In the genomic region with DNA sequence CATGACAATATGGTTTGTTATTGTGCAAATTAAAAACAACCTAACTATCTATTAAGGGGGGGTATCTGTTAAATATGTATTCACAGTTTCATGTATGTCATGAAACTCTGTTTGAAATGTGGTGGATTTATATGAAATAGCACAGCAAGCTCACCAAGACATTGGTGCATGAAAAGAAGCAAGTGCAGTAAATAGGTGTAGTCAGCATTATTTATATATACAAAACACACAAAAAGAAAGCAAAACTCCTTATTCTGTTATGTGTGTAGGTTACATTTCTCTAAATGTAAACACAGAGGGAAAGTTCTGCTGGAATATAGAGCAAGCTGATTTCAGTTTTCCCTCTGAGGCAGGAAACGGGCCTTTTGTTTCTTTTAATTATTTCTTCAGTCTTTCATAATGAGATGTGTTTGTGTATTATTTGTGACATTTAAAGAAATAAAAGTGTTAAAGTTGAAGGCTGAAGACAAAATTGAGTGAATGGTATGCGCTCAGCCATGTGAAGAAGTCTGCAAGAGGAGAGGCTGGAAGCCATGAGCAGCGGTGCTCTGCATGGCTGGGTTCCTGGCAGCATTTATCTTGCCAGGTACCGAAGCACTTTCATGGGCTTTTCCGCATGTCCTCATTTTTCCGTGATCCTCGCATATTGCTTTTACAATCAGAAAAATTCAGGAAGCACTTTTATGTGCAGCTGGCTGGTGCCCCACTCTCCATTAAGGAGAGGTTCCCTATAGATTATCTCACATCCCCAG, we compare ENCODE assay signal across 1 cellular context.
TF ChIP-seq lines count a peak whose summit lies in the region.

No MANE protein-coding gene starts in this region.

TF ChIP-seq in SK-N-SH treated with all-trans-retinoic acid at 6 μM for 48 hours, 23 proteins besides CTCF, POLR2A, EP300 and RAD21 (continued from another document):
- TF ChIP-seq, protein P1, sequence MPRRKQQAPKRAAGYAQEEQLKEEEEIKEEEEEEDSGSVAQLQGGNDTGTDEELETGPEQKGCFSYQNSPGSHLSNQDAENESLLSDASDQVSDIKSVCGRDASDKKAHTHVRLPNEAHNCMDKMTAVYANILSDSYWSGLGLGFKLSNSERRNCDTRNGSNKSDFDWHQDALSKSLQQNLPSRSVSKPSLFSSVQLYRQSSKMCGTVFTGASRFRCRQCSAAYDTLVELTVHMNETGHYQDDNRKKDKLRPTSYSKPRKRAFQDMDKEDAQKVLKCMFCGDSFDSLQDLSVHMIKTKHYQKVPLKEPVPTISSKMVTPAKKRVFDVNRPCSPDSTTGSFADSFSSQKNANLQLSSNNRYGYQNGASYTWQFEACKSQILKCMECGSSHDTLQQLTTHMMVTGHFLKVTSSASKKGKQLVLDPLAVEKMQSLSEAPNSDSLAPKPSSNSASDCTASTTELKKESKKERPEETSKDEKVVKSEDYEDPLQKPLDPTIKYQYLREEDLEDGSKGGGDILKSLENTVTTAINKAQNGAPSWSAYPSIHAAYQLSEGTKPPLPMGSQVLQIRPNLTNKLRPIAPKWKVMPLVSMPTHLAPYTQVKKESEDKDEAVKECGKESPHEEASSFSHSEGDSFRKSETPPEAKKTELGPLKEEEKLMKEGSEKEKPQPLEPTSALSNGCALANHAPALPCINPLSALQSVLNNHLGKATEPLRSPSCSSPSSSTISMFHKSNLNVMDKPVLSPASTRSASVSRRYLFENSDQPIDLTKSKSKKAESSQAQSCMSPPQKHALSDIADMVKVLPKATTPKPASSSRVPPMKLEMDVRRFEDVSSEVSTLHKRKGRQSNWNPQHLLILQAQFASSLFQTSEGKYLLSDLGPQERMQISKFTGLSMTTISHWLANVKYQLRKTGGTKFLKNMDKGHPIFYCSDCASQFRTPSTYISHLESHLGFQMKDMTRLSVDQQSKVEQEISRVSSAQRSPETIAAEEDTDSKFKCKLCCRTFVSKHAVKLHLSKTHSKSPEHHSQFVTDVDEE (CRISPR knock-in tag; IDR thresholded peaks at IDR 0.05) = no peak
- TF ChIP-seq, protein P2, sequence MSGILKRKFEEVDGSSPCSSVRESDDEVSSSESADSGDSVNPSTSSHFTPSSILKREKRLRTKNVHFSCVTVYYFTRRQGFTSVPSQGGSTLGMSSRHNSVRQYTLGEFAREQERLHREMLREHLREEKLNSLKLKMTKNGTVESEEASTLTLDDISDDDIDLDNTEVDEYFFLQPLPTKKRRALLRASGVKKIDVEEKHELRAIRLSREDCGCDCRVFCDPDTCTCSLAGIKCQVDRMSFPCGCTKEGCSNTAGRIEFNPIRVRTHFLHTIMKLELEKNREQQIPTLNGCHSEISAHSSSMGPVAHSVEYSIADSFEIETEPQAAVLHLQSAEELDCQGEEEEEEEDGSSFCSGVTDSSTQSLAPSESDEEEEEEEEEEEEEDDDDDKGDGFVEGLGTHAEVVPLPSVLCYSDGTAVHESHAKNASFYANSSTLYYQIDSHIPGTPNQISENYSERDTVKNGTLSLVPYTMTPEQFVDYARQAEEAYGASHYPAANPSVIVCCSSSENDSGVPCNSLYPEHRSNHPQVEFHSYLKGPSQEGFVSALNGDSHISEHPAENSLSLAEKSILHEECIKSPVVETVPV (CRISPR knock-in tag; IDR thresholded peaks at IDR 0.05) = no peak
- TF ChIP-seq, protein P3, sequence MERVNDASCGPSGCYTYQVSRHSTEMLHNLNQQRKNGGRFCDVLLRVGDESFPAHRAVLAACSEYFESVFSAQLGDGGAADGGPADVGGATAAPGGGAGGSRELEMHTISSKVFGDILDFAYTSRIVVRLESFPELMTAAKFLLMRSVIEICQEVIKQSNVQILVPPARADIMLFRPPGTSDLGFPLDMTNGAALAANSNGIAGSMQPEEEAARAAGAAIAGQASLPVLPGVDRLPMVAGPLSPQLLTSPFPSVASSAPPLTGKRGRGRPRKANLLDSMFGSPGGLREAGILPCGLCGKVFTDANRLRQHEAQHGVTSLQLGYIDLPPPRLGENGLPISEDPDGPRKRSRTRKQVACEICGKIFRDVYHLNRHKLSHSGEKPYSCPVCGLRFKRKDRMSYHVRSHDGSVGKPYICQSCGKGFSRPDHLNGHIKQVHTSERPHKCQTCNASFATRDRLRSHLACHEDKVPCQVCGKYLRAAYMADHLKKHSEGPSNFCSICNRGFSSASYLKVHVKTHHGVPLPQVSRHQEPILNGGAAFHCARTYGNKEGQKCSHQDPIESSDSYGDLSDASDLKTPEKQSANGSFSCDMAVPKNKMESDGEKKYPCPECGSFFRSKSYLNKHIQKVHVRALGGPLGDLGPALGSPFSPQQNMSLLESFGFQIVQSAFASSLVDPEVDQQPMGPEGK (CRISPR knock-in tag; IDR thresholded peaks at IDR 0.05; ENCODE audit: borderline replicate concordance) = no peak
- TF ChIP-seq ZNF565 (CRISPR knock-in tag; conservative IDR thresholded peaks at IDR 0.05; ENCODE audit: low read depth) (no peak), CSDC2 (CRISPR knock-in tag; IDR thresholded peaks at IDR 0.05) (no peak)
- TF ChIP-seq, protein P4, sequence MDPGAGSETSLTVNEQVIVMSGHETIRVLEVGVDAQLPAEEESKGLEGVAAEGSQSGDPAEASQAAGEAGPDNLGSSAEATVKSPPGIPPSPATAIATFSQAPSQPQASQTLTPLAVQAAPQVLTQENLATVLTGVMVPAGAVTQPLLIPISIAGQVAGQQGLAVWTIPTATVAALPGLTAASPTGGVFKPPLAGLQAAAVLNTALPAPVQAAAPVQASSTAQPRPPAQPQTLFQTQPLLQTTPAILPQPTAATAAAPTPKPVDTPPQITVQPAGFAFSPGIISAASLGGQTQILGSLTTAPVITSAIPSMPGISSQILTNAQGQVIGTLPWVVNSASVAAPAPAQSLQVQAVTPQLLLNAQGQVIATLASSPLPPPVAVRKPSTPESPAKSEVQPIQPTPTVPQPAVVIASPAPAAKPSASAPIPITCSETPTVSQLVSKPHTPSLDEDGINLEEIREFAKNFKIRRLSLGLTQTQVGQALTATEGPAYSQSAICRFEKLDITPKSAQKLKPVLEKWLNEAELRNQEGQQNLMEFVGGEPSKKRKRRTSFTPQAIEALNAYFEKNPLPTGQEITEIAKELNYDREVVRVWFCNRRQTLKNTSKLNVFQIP (CRISPR knock-in tag; IDR thresholded peaks at IDR 0.05; ENCODE audit: borderline replicate concordance, low read depth) = no peak
